In the genomic region with DNA sequence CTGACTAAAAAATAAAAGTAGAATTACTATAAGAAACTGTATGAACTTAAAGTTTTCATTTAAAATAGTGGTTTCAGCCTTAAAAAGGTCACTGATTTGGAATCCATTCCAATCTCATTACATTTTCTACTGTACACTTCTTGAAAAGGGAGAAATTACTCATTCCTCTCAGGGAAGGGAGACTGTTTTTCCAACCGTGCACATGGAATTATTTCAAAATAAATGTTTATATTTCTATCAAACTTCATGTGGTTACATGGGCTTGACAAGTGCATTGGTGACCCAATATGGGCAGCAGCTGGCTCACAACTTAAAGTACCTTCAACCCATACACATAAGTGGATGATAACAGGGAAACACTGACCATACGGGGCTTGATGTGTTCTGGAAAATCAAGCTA, we compare ENCODE assay signal across 19 cellular contexts.
DNase-seq lines count a peak whose midpoint lies in the region; ATAC-seq, FAIRE-seq and TF ChIP-seq lines count a peak whose summit lies in the region.
"Had no signal": no experiment of that assay in that cellular context is flagged by ENCODE, and none has a peak within 500 bp of the region (broad histone marks: within the 10 kb centered on the region; RNA-seq: fewer than 3 reads in every experiment).

No MANE protein-coding gene starts in this region.

- H3K27ac ChIP-seq in AG04450 (ENCODE audit: low read depth, low read length): peak overlapping the region; percentile 89
- H3K27ac ChIP-seq: neutrophil, WERI-Rb-1 had no signal

- peaks cover 87% of the 10 kb centered on the region for H3K4me1 Mint-ChIP-seq in HFFc6 (ENCODE audit: low read depth)

- DNase-seq in AG04450 (ENCODE audit: low read depth, low spot score): peak; percentile 81
- DNase-seq in HFFc6: peak; percentile 76
- DNase-seq in bronchial epithelial cell (ENCODE audit: low read depth): peak; percentile 43
- peak; percentile 76 for DNase-seq in iris pigment epithelial cell (ENCODE audit: low read depth)
- DNase-seq in stimulated activated CD4-positive, alpha-beta T cell treated with anti-CD3 and anti-CD28 coated beads, Interleukin-4, amount 100 ng/mL, for 4 hours: no peak
- no peak for DNase-seq in activated CD4-positive, alpha-beta T cell treated with anti-CD3 and anti-CD28 coated beads for 1 hour
- no peak for DNase-seq in H54 (ENCODE audit: insufficient read length, low spot score)
- DNase-seq: activated gamma-delta T cell treated with Interleukin-2 at 50 U/mL for 16 hours; AML-193; central memory CD4-positive, alpha-beta T cell; DMS53; mesendoderm; NCI-H2171; substantia nigra; WERI-Rb-1 had no signal

- no peak for ATAC-seq in activated CD4-positive, CD25-positive, alpha-beta regulatory T cell treated with anti-CD3 and anti-CD28 coated beads, Interleukin-2, amount 50 U/mL, for 24 hours
- ATAC-seq: GM12878 had no signal

- CTCF ChIA-PET in AG04450 (lab: Charles Lee): interaction anchor here (1.2 kb wide), 1 partner anchor 253 kb away, joined by 3 read pairs; no protein-coding TSS in a partner anchor

- FAIRE-seq in bronchial epithelial cell (lab: Jason Lieb, UNC) (no peak), H54 (lab: Jason Lieb, UNC) (no peak)
- FAIRE-seq: endothelial cell of umbilical vein had no signal

- POLR2A ChIA-PET in AG04450 (lab: Yijun Ruan, JAX): interaction anchor here (0.5 to 2.3 kb wide), 9 partner anchors 20 to 1944 kb away, joined by 3 to 13 read pairs (median 3); a partner anchor contains a TSS

- H3K4me3 ChIP-seq in AG04450 (ENCODE audit: low read depth, low read length): no peak overlapping the region
- H3K4me3 ChIP-seq in bronchial epithelial cell (ENCODE audit: low read depth, low read length): no peak overlapping the region
- H3K4me3 ChIP-seq: GM12878 had no signal

- no peaks in the 10 kb centered on the region for H3K9me3 ChIP-seq in AG04450 (ENCODE audit: control insufficient read depth, insufficient read depth, low read length)
- H3K9me3 ChIP-seq: neutrophil had no signal

- no peaks in the 10 kb centered on the region for H3K36me3 ChIP-seq in bronchial epithelial cell (ENCODE audit: control insufficient read depth, insufficient read depth, low read length)
- H3K36me3 ChIP-seq: neutrophil, WERI-Rb-1 had no signal

- TF ChIP-seq POLR2A in H54 (IDR thresholded peaks at IDR 0.05; ENCODE audit: low read depth, low read length): no peak

- H3K9me3 Mint-ChIP-seq in HFFc6: no peaks in the 10 kb centered on the region

- H3K36me3 Mint-ChIP-seq in HFFc6 (ENCODE audit: low read depth): peaks cover 25% of the 10 kb centered on the region

- H3K4me3 Mint-ChIP-seq in HFFc6: peak overlapping the region; percentile 63

- TF ChIP-seq CTCF in AG04450 (IDR thresholded peaks at IDR 0.05; ENCODE audit: low read depth, low read length) (no peak), HFFc6 (IDR thresholded peaks at IDR 0.05) (no peak), bronchial epithelial cell (IDR thresholded peaks at IDR 0.05; ENCODE audit: insufficient read depth, low read length, severe bottlenecking) (no peak)

- no peaks in the 10 kb centered on the region for H3K27me3 Mint-ChIP-seq in HFFc6 (ENCODE audit: insufficient read depth)

- H3K27ac Mint-ChIP-seq in HFFc6: peak overlapping the region; percentile 92

- H3K27me3 ChIP-seq in AG04450 (ENCODE audit: control insufficient read depth, insufficient read depth, low read length): no peaks in the 10 kb centered on the region
- H3K27me3 ChIP-seq in bronchial epithelial cell (ENCODE audit: control insufficient read depth, insufficient read depth, low read length): no peaks in the 10 kb centered on the region
- H3K27me3 ChIP-seq: neutrophil had no signal

Comparison
In these comparisons a context has a peak if more than half of its experiments do, and no peak if none do; other contexts are left out.
1. DNase-seq: peak in AG04450 (single experiment), HFFc6 (single experiment), bronchial epithelial cell (single experiment) and iris pigment epithelial cell (single experiment); none in stimulated activated CD4-positive, alpha-beta T cell treated with anti-CD3 and anti-CD28 coated beads, Interleukin-4, amount 100 ng/mL, for 4 hours (0 of 2), activated CD4-positive, alpha-beta T cell treated with anti-CD3 and anti-CD28 coated beads for 1 hour (single experiment) and H54 (single experiment).